ENCODE assay signal across 27 cellular contexts in genomic region chr19:8678244-8678807, GRCh38. TPM values are rescaled to one million over a fixed set of nuclear protein-coding genes. Genes with fewer than 3 reads are reported as not detected.
DNase-seq lines count a peak whose midpoint lies in the region; ATAC-seq, FAIRE-seq and TF ChIP-seq lines count a peak whose summit lies in the region.
"Had no signal": no experiment of that assay in that cellular context is flagged by ENCODE, and none has a peak within 500 bp of the region (broad histone marks: within the 10 kb centered on the region; RNA-seq: fewer than 3 reads in every experiment).

No MANE protein-coding gene starts in this region.

- no peak overlapping the region for H2BK20ac ChIP-seq in H1 (ENCODE audit: low read length)

- intact Hi-C loops in HepG2 (cut with micrococcal nuclease; ENCODE audit: unreplicated experiment) (no loop called here), right lobe of liver (cut with DNase I) (no loop called here)
- intact Hi-C loops in activated CD4-positive, alpha-beta T cell treated with anti-CD3 and anti-CD28 coated beads for 36 hours (cut with DNase I, micrococcal nuclease) = no loop called here

- peaks cover 14% of the 10 kb centered on the region for H3K4me1 Mint-ChIP-seq in activated CD4-positive, alpha-beta T cell treated with anti-CD3 and anti-CD28 coated beads for 36 hours
- H3K4me1 Mint-ChIP-seq: H9 had no signal

- peaks cover 9% of the 10 kb centered on the region; the same call in 1 of the 2 replicates for H3K23me2 ChIP-seq in H1 (ENCODE audit: low read depth, low read length)

- H4K8ac ChIP-seq in H1 (ENCODE audit: extremely low read depth, insufficient read depth, low read length) = no peak overlapping the region

- no peak for TF ChIP-seq POLR2A in HepG2 (IDR thresholded peaks at IDR 0.05; ENCODE audit: insufficient read depth in 1 of 2, low read depth in 2 of 2, low read length in 2 of 2)
- no peak for TF ChIP-seq POLR2A in right lobe of liver (IDR thresholded peaks at IDR 0.05)
- no peak for TF ChIP-seq POLR2A in H1 (IDR thresholded peaks at IDR 0.05; ENCODE audit: control extremely low read depth in 1 of 2, low read depth in 2 of 2, low read length in 2 of 2)

- H2BK5ac ChIP-seq in H1 (ENCODE audit: low read depth, low read length) = no peak overlapping the region

- no peak overlapping the region for H3K27ac Mint-ChIP-seq in activated CD4-positive, alpha-beta T cell treated with anti-CD3 and anti-CD28 coated beads for 36 hours
- H3K27ac Mint-ChIP-seq: CD14-positive monocyte; CD4-positive, alpha-beta T cell; H9 had no signal

- H3K4me3 ChIP-seq in HepG2 (replicated peaks in 1 of 3; ENCODE audit: insufficient read depth in 1 of 3, low read depth in 2 of 3, low read length in 3 of 3) (no peak overlapping the region), right lobe of liver (no peak overlapping the region), H1 (ENCODE audit: extremely low read depth in 1 of 4, insufficient read depth in 2 of 4, low read depth in 3 of 4, low read length in 4 of 4) (no peak overlapping the region)
- H3K4me3 ChIP-seq: A549; BLaER1 treated with 17β-estradiol and CSF1 and Interleukin-3, amounts not matched to agents 10 nM and 100 nM; GM12878; GM23248 had no signal

- H3K9me3 Mint-ChIP-seq in activated CD4-positive, alpha-beta T cell treated with anti-CD3 and anti-CD28 coated beads for 36 hours (ENCODE audit: low read depth) = peaks cover 4% of the 10 kb centered on the region
- H3K9me3 Mint-ChIP-seq: CD4-positive, alpha-beta T cell had no signal

- no peak overlapping the region for H4K5ac ChIP-seq in H1 (ENCODE audit: insufficient read length, low read depth, low read length)

- no peak overlapping the region for H3K4me3 Mint-ChIP-seq in activated CD4-positive, alpha-beta T cell treated with anti-CD3 and anti-CD28 coated beads for 36 hours
- H3K4me3 Mint-ChIP-seq: CD4-positive, alpha-beta T cell; CD8-positive, alpha-beta memory T cell; H9 had no signal

- no peak overlapping the region for H3K18ac ChIP-seq in H1 (ENCODE audit: extremely low read depth, low read length)

- no peak for TF ChIP-seq RAD21 in HepG2 (CRISPR knock-in tag; IDR thresholded peaks at IDR 0.05)
- TF ChIP-seq RAD21 in H1 (IDR thresholded peaks at IDR 0.05 in 1 of 2, conservative IDR thresholded peaks at IDR 0.05 in 1 of 2; ENCODE audit: low read depth in 2 of 2, low read length in 2 of 2) = no peak

- H2BK12ac ChIP-seq in H1 (ENCODE audit: low read depth, low read length) = no peak overlapping the region

- H3K27me3 Mint-ChIP-seq in activated CD4-positive, alpha-beta T cell treated with anti-CD3 and anti-CD28 coated beads for 36 hours = peaks cover 2% of the 10 kb centered on the region
- H3K27me3 Mint-ChIP-seq: CD4-positive, alpha-beta T cell had no signal

- no TSS peak for BruUV-seq in HepG2 (replicated peaks; lab: Mats Ljungman, UMichigan)

- H3K9ac ChIP-seq in HepG2 (ENCODE audit: insufficient read depth, low read depth, low read length) = no peak overlapping the region
- H3K9ac ChIP-seq in H1 (replicated peaks in 1 of 4; ENCODE audit: extremely low read depth in 1 of 4, low read depth in 3 of 4, low read length in 3 of 4) = no peak overlapping the region
- H3K9ac ChIP-seq: BLaER1 treated with 17β-estradiol and CSF1 and Interleukin-3, amounts not matched to agents 10 nM and 100 nM; GM23248 had no signal

- H3K4ac ChIP-seq in H1 (replicated peaks; ENCODE audit: insufficient read length, low read depth, low read length) = no peak overlapping the region

- CTCF ChIA-PET in HepG2 (lab: Yijun Ruan, JAX; ENCODE audit: low intra/inter-chr PET ratio, low total read pairs) (no interaction called here), HEK293T (lab: Yijun Ruan, JAX) (no interaction called here), H1 (lab: Charles Lee; ENCODE audit: partially characterized antibody) (no interaction called here)
- CTCF ChIA-PET in activated CD4-positive, alpha-beta T cell treated with anti-CD3 and anti-CD28 coated beads for 36 hours (lab: Charles Lee) = no interaction called here

- H3K4me1 ChIP-seq in HepG2 (ENCODE audit: insufficient read depth, low read length) = no peaks in the 10 kb centered on the region
- H3K4me1 ChIP-seq in right lobe of liver = no peaks in the 10 kb centered on the region
- no peaks in the 10 kb centered on the region for H3K4me1 ChIP-seq in H1 (replicated peaks in 1 of 4; ENCODE audit: control insufficient read depth in 3 of 4, insufficient read depth in 4 of 4, low read length in 3 of 4)
- H3K4me1 ChIP-seq: A549, BE2C had no signal

- H3K36me3 ChIP-seq in HepG2 (replicated peaks in 1 of 2; ENCODE audit: control insufficient read depth in 1 of 2, insufficient read depth in 2 of 2, low read length in 2 of 2) (no peaks in the 10 kb centered on the region), right lobe of liver (no peaks in the 10 kb centered on the region), H1 (ENCODE audit: control insufficient read depth in 2 of 4, insufficient read depth in 4 of 4, low read length in 3 of 4) (no peaks in the 10 kb centered on the region)
- H3K36me3 ChIP-seq: BE2C; BLaER1 treated with 17β-estradiol and CSF1 and Interleukin-3, amounts not matched to agents 10 nM and 100 nM had no signal

- in situ Hi-C loops in HepG2 (cut with HindIII; ENCODE audit: extremely low pct_ligation_motif_present, low pct_unique_long_range_greater_than_20kb) = no loop called here

- H2BK120ac ChIP-seq in H1 (replicated peaks; ENCODE audit: low read depth, low read length) = no peak overlapping the region

- no peaks in the 10 kb centered on the region for H3K79me1 ChIP-seq in H1 (ENCODE audit: low read depth, low read length)

- POLR2A ChIA-PET in HepG2 (lab: Yijun Ruan, JAX) = no interaction called here
- POLR2A ChIA-PET in HEK293T (lab: Yijun Ruan, JAX) = no interaction called here
- POLR2A ChIA-PET in H1 (lab: Charles Lee; ENCODE audit: partially characterized antibody) = no interaction called here
- POLR2A ChIA-PET in activated CD4-positive, alpha-beta T cell treated with anti-CD3 and anti-CD28 coated beads for 36 hours (lab: Charles Lee) = no interaction called here

- H3K36me3 Mint-ChIP-seq in activated CD4-positive, alpha-beta T cell treated with anti-CD3 and anti-CD28 coated beads for 36 hours (ENCODE audit: low read depth) = no peaks in the 10 kb centered on the region
- H3K36me3 Mint-ChIP-seq: CD14-positive monocyte had no signal

- H2AFZ ChIP-seq in HepG2 (ENCODE audit: low read length) (no peak overlapping the region), H1 (ENCODE audit: low read length) (no peak overlapping the region)
- H2AFZ ChIP-seq: GM23248 had no signal

- H3K9me3 ChIP-seq in HepG2 (ENCODE audit: low read length) = peaks cover 7% of the 10 kb centered on the region; the same call in 1 of the 2 replicates
- H3K9me3 ChIP-seq in right lobe of liver = no peaks in the 10 kb centered on the region
- peaks cover 23 to 25% of the 10 kb centered on the region in 2 experiments; a peak in 3 of 4 replicates for H3K9me3 ChIP-seq in H1 (ENCODE audit: insufficient read depth in 2 of 2, low read depth in 1 of 2, low read length in 1 of 2)
- H3K9me3 ChIP-seq: BE2C had no signal

- no peak overlapping the region for H2AK5ac ChIP-seq in H1 (ENCODE audit: low read depth, low read length)

- no peak overlapping the region for H4K91ac ChIP-seq in H1 (replicated peaks; ENCODE audit: insufficient read length, low read length)

- no peak overlapping the region for H3K23ac ChIP-seq in H1 (ENCODE audit: insufficient read length)

- no peaks in the 10 kb centered on the region for H3K79me2 ChIP-seq in HepG2 (ENCODE audit: insufficient read depth, low read length)
- H3K79me2 ChIP-seq in H1 (ENCODE audit: control insufficient read depth in 1 of 2, insufficient read depth in 2 of 2, low read length in 2 of 2) = no peaks in the 10 kb centered on the region

- H2BK15ac ChIP-seq in H1 (ENCODE audit: low read length) = no peak overlapping the region

- TF ChIP-seq CTCF in HepG2 (CRISPR knock-in tag; IDR thresholded peaks at IDR 0.05) (no peak), right lobe of liver (IDR thresholded peaks at IDR 0.05) (no peak), H1 (IDR thresholded peaks at IDR 0.05; ENCODE audit: control extremely low read depth in 1 of 3, insufficient read depth in 1 of 3, low read depth in 1 of 3, low read length in 3 of 3) (no peak)

- FAIRE-seq in HepG2 (lab: Jason Lieb, UNC) (no peak), H1 (lab: Jason Lieb, UNC) (no peak)
- FAIRE-seq: A549, D721Med, GM12878, GM19239 had no signal

- H3K27ac ChIP-seq in HepG2 (ENCODE audit: extremely low read length, insufficient read depth, low read length) (no peak overlapping the region), right lobe of liver (no peak overlapping the region), H1 (ENCODE audit: low read depth, low read length) (no peak overlapping the region)
- H3K27ac ChIP-seq: A549; BLaER1 treated with 17β-estradiol and CSF1 and Interleukin-3, amounts not matched to agents 10 nM and 100 nM; GM23248 had no signal

- no peak overlapping the region for H3K14ac ChIP-seq in H1 (ENCODE audit: insufficient read length)

- H4K20me1 ChIP-seq in HepG2 (ENCODE audit: insufficient read depth, low read length) = no peaks in the 10 kb centered on the region
- no peaks in the 10 kb centered on the region for H4K20me1 ChIP-seq in H1 (replicated peaks in 1 of 2; ENCODE audit: control insufficient read depth in 1 of 2, insufficient read depth in 2 of 2, low read length in 2 of 2)
- H4K20me1 ChIP-seq: BLaER1 treated with 17β-estradiol and CSF1 and Interleukin-3, amounts not matched to agents 10 nM and 100 nM had no signal

- DNase-seq in HepG2 (ENCODE audit: low spot score) (no peak), right lobe of liver (no peak), HEK293T (ENCODE audit: extremely low spot score) (no peak), H1 (ENCODE audit: low read depth in 1 of 2, low spot score in 2 of 2) (no peak), NCI-H526 treated with DMSO at 0.1 percent for 48 hours (lab: John Stamatoyannopoulos, UW) (no peak)
- DNase-seq in activated CD4-positive, alpha-beta T cell treated with anti-CD3 and anti-CD28 coated beads for 36 hours = no peak
- DNase-seq: 8988T; ACHN; AML-193; BE2C; CD4-positive, alpha-beta T cell; CD8-positive, alpha-beta memory T cell; DMS 273 treated with DMSO at 0.1 percent for 48 hours; DMS79; EL; GDM1; GM23248; H9 had no signal

- TF ChIP-seq EP300 in HepG2 (IDR thresholded peaks at IDR 0.05; ENCODE audit: low read depth in 2 of 2, low read length in 2 of 2) (no peak), HepG2 (CRISPR knock-in tag; IDR thresholded peaks at IDR 0.05; ENCODE audit: borderline replicate concordance) (no peak), H1 (IDR thresholded peaks at IDR 0.05; ENCODE audit: borderline replicate concordance in 1 of 2, low read depth in 2 of 2, low read length in 2 of 2) (no peak)

- no peak overlapping the region for H3K4me2 ChIP-seq in HepG2 (ENCODE audit: low read depth, low read length)
- H3K4me2 ChIP-seq in H1 (ENCODE audit: insufficient read depth in 1 of 2, low read depth in 2 of 2, low read length in 2 of 2) = no peak overlapping the region
- H3K4me2 ChIP-seq: A549; BLaER1 treated with 17β-estradiol and CSF1 and Interleukin-3, amounts not matched to agents 10 nM and 100 nM had no signal

- peak overlapping the region; percentile 48 for H3K56ac ChIP-seq in H1 (replicated peaks; ENCODE audit: insufficient read length, low read depth, low read length)

- ATAC-seq in HepG2 (no peak), right lobe of liver (no peak), HG02840 (IDR thresholded peaks at IDR 0.05; ENCODE audit: low FRiP score, unreplicated experiment) (no peak)
- no peak for ATAC-seq in activated CD4-positive, alpha-beta T cell treated with anti-CD3 and anti-CD28 coated beads for 36 hours
- ATAC-seq: A549, GM12878, HCT116 had no signal

- H3K27me3 ChIP-seq in HepG2 (ENCODE audit: control insufficient read depth in 1 of 2, insufficient read depth in 2 of 2, low read length in 2 of 2) (no peaks in the 10 kb centered on the region), right lobe of liver (no peaks in the 10 kb centered on the region), H1 (replicated peaks in 1 of 4; ENCODE audit: control insufficient read depth in 3 of 4, extremely low read depth in 1 of 4, insufficient read depth in 3 of 4, low read length in 3 of 4) (no peaks in the 10 kb centered on the region)
- H3K27me3 ChIP-seq: BE2C; BLaER1 treated with 17β-estradiol and CSF1 and Interleukin-3, amounts not matched to agents 10 nM and 100 nM had no signal

RNA-seq across cellular contexts. Expression of gene ACTL9, which starts 20.3 kb away (rescaled TPM):
- total RNA-seq in HepG2 (2016; rRNA removed; fragmentation: Illumina TruSeq; extraction: Trizol) (not detected in 2 replicates), right lobe of liver (not detected)
- not detected in 2 replicates for total RNA-seq in HepG2 (2016; cell fraction: cytosol; rRNA removed; fragmentation: Illumina TruSeq; extraction: Trizol; ENCODE audit: low read depth)
- total RNA-seq in HepG2 (2016; cell fraction: insoluble cytoplasmic fraction; rRNA removed; fragmentation: Illumina TruSeq; extraction: Trizol) = not detected in 2 replicates
- not detected in 2 replicates for total RNA-seq in HepG2 (2016; cell fraction: membrane; rRNA removed; fragmentation: Illumina TruSeq; extraction: Trizol)
- not detected in 2 replicates for total RNA-seq in HepG2 (2016; cell fraction: nucleus; rRNA removed; fragmentation: Illumina TruSeq; extraction: Trizol)
- polyA plus RNA-seq in HepG2 (2011; rRNA removed) (not detected in 2 replicates), H1 (2011; rRNA removed) (not detected in 2 replicates)
- not detected in 2 replicates for polyA plus RNA-seq in HepG2 (2011; cell fraction: cytosol; rRNA removed)
- polyA plus RNA-seq in HepG2 (2011; cell fraction: nucleus; rRNA removed) = not detected in 2 replicates
- polyA plus RNA-seq in HepG2 (2012) = not detected in 2 replicates
- polyA plus RNA-seq in HepG2 (2016; cell fraction: cytosol; fragmentation: Illumina TruSeq; extraction: Trizol; ENCODE audit: low read depth) = not detected in 2 replicates
- polyA plus RNA-seq in HepG2 (2016; cell fraction: insoluble cytoplasmic fraction; fragmentation: Illumina TruSeq; extraction: Trizol; ENCODE audit: low read depth) = not detected in 2 replicates
- polyA plus RNA-seq in HepG2 (2016; cell fraction: membrane; fragmentation: Illumina TruSeq; extraction: Trizol; ENCODE audit: low read depth) = not detected in 2 replicates
- polyA plus RNA-seq in HepG2 (2016; cell fraction: nucleus; fragmentation: Illumina TruSeq; extraction: Trizol; ENCODE audit: insufficient read depth, low read depth) = not detected in 2 replicates
- not detected in 2 replicates for polyA minus RNA-seq in HepG2 (2011; rRNA and poly(A)+ RNA removed; ENCODE audit: low replicate concordance)
- not detected in 2 replicates for polyA minus RNA-seq in HepG2 (2011; cell fraction: cytosol; rRNA and poly(A)+ RNA removed)
- polyA minus RNA-seq in HepG2 (2011; cell fraction: nucleus; rRNA and poly(A)+ RNA removed) = not detected in 2 replicates
- not detected in 2 replicates for total RNA-seq in H1 (2021; fragmentation: NEBNext Ultra II Directional; extraction: Animal tissue kit (Norgen Biotek cat#: 25700))
- polyA plus RNA-seq in H1 (2011; cell fraction: cytosol; rRNA removed) = not detected
- polyA plus RNA-seq in H1 (2011; cell fraction: nucleus; rRNA removed) = not detected
- polyA plus RNA-seq in H1 (2012, experiment 1 of 2) = not detected in 4 replicates
- not detected for polyA plus RNA-seq in H1 (2012, experiment 2 of 2)
- not detected for polyA plus RNA-seq in H1 (2013, experiment 1 of 2)
- not detected for polyA plus RNA-seq in H1 (2013, experiment 2 of 2)
- polyA minus RNA-seq in H1 (2011; rRNA and poly(A)+ RNA removed) = not detected in 2 replicates
- not detected for polyA minus RNA-seq in H1 (2011; cell fraction: cytosol; rRNA and poly(A)+ RNA removed)
- polyA minus RNA-seq in H1 (2011; cell fraction: nucleus; rRNA and poly(A)+ RNA removed) = not detected
- total RNA-seq in activated CD4-positive, alpha-beta T cell treated with anti-CD3 and anti-CD28 coated beads for 36 hours = not detected
- total RNA-seq: CD4-positive, alpha-beta T cell; CD8-positive, alpha-beta memory T cell; GM12878; GM23248; H4; H9 had no signal
- polyA plus RNA-seq: A549; CD14-positive monocyte; CD8-positive, alpha-beta memory T cell; GM12878; GM23248 had no signal

RNA-seq across cellular contexts. Expression of gene OR2Z1, which starts 43.1 kb away (rescaled TPM):
- total RNA-seq in HepG2 (2016; rRNA removed; fragmentation: Illumina TruSeq; extraction: Trizol) (not detected in 2 replicates), right lobe of liver (not detected)
- not detected in 2 replicates for total RNA-seq in HepG2 (2016; cell fraction: cytosol; rRNA removed; fragmentation: Illumina TruSeq; extraction: Trizol; ENCODE audit: low read depth)
- not detected in 2 replicates for total RNA-seq in HepG2 (2016; cell fraction: insoluble cytoplasmic fraction; rRNA removed; fragmentation: Illumina TruSeq; extraction: Trizol)
- total RNA-seq in HepG2 (2016; cell fraction: membrane; rRNA removed; fragmentation: Illumina TruSeq; extraction: Trizol) = not detected in 2 replicates
- total RNA-seq in HepG2 (2016; cell fraction: nucleus; rRNA removed; fragmentation: Illumina TruSeq; extraction: Trizol) = not detected in 2 replicates
- polyA plus RNA-seq in HepG2 (2011; rRNA removed) (not detected in 2 replicates), H1 (2011; rRNA removed) (not detected in 2 replicates)
- polyA plus RNA-seq in HepG2 (2011; cell fraction: cytosol; rRNA removed) = not detected in 2 replicates
- not detected in 2 replicates for polyA plus RNA-seq in HepG2 (2011; cell fraction: nucleus; rRNA removed)
- polyA plus RNA-seq in HepG2 (2012) = not detected in 2 replicates
- not detected in 2 replicates for polyA plus RNA-seq in HepG2 (2016; cell fraction: cytosol; fragmentation: Illumina TruSeq; extraction: Trizol; ENCODE audit: low read depth)
- polyA plus RNA-seq in HepG2 (2016; cell fraction: insoluble cytoplasmic fraction; fragmentation: Illumina TruSeq; extraction: Trizol; ENCODE audit: low read depth) = not detected in 2 replicates
- not detected in 2 replicates for polyA plus RNA-seq in HepG2 (2016; cell fraction: membrane; fragmentation: Illumina TruSeq; extraction: Trizol; ENCODE audit: low read depth)
- polyA plus RNA-seq in HepG2 (2016; cell fraction: nucleus; fragmentation: Illumina TruSeq; extraction: Trizol; ENCODE audit: insufficient read depth, low read depth) = not detected in 2 replicates
- not detected in 2 replicates for polyA minus RNA-seq in HepG2 (2011; rRNA and poly(A)+ RNA removed; ENCODE audit: low replicate concordance)
- not detected in 2 replicates for polyA minus RNA-seq in HepG2 (2011; cell fraction: cytosol; rRNA and poly(A)+ RNA removed)
- not detected in 2 replicates for polyA minus RNA-seq in HepG2 (2011; cell fraction: nucleus; rRNA and poly(A)+ RNA removed)
- not detected in 2 replicates for total RNA-seq in H1 (2021; fragmentation: NEBNext Ultra II Directional; extraction: Animal tissue kit (Norgen Biotek cat#: 25700))
- not detected for polyA plus RNA-seq in H1 (2011; cell fraction: cytosol; rRNA removed)
- not detected for polyA plus RNA-seq in H1 (2011; cell fraction: nucleus; rRNA removed)
- polyA plus RNA-seq in H1 (2012, experiment 1 of 2) = not detected in 4 replicates
- not detected for polyA plus RNA-seq in H1 (2012, experiment 2 of 2)
- polyA plus RNA-seq in H1 (2013, experiment 1 of 2) = not detected
- polyA plus RNA-seq in H1 (2013, experiment 2 of 2) = not detected
- polyA minus RNA-seq in H1 (2011; rRNA and poly(A)+ RNA removed) = not detected in 2 replicates
- polyA minus RNA-seq in H1 (2011; cell fraction: cytosol; rRNA and poly(A)+ RNA removed) = not detected
- polyA minus RNA-seq in H1 (2011; cell fraction: nucleus; rRNA and poly(A)+ RNA removed) = not detected
- not detected for total RNA-seq in activated CD4-positive, alpha-beta T cell treated with anti-CD3 and anti-CD28 coated beads for 36 hours
- total RNA-seq: CD4-positive, alpha-beta T cell; CD8-positive, alpha-beta memory T cell; GM12878; GM23248; H4; H9 had no signal
- polyA plus RNA-seq: A549; CD14-positive monocyte; CD8-positive, alpha-beta memory T cell; GM12878; GM23248 had no signal

RNA-seq across cellular contexts. Expression of gene NFILZ, which starts 47.9 kb away (rescaled TPM):
- total RNA-seq in HepG2 (2016; rRNA removed; fragmentation: Illumina TruSeq; extraction: Trizol) (not detected in 2 replicates), right lobe of liver (not detected)
- not detected in 2 replicates for total RNA-seq in HepG2 (2016; cell fraction: cytosol; rRNA removed; fragmentation: Illumina TruSeq; extraction: Trizol; ENCODE audit: low read depth)
- not detected in 2 replicates for total RNA-seq in HepG2 (2016; cell fraction: insoluble cytoplasmic fraction; rRNA removed; fragmentation: Illumina TruSeq; extraction: Trizol)
- not detected in 2 replicates for total RNA-seq in HepG2 (2016; cell fraction: membrane; rRNA removed; fragmentation: Illumina TruSeq; extraction: Trizol)
- not detected in 2 replicates for total RNA-seq in HepG2 (2016; cell fraction: nucleus; rRNA removed; fragmentation: Illumina TruSeq; extraction: Trizol)
- polyA plus RNA-seq in HepG2 (2011; rRNA removed) (not detected in 2 replicates), H1 (2011; rRNA removed) (not detected in 2 replicates)
- not detected in 2 replicates for polyA plus RNA-seq in HepG2 (2011; cell fraction: cytosol; rRNA removed)
- polyA plus RNA-seq in HepG2 (2011; cell fraction: nucleus; rRNA removed) = not detected in 2 replicates
- polyA plus RNA-seq in HepG2 (2012) = not detected in 2 replicates
- not detected in 2 replicates for polyA plus RNA-seq in HepG2 (2016; cell fraction: cytosol; fragmentation: Illumina TruSeq; extraction: Trizol; ENCODE audit: low read depth)
- not detected in 2 replicates for polyA plus RNA-seq in HepG2 (2016; cell fraction: insoluble cytoplasmic fraction; fragmentation: Illumina TruSeq; extraction: Trizol; ENCODE audit: low read depth)
- not detected in 2 replicates for polyA plus RNA-seq in HepG2 (2016; cell fraction: membrane; fragmentation: Illumina TruSeq; extraction: Trizol; ENCODE audit: low read depth)
- not detected in 2 replicates for polyA plus RNA-seq in HepG2 (2016; cell fraction: nucleus; fragmentation: Illumina TruSeq; extraction: Trizol; ENCODE audit: insufficient read depth, low read depth)
- polyA minus RNA-seq in HepG2 (2011; rRNA and poly(A)+ RNA removed; ENCODE audit: low replicate concordance) = not detected in 2 replicates
- not detected in 2 replicates for polyA minus RNA-seq in HepG2 (2011; cell fraction: cytosol; rRNA and poly(A)+ RNA removed)
- polyA minus RNA-seq in HepG2 (2011; cell fraction: nucleus; rRNA and poly(A)+ RNA removed) = not detected in 2 replicates
- total RNA-seq in H1 (2021; fragmentation: NEBNext Ultra II Directional; extraction: Animal tissue kit (Norgen Biotek cat#: 25700)) = not detected in 2 replicates
- not detected for polyA plus RNA-seq in H1 (2011; cell fraction: cytosol; rRNA removed)
- not detected for polyA plus RNA-seq in H1 (2011; cell fraction: nucleus; rRNA removed)
- polyA plus RNA-seq in H1 (2012, experiment 1 of 2) = not detected in 4 replicates
- not detected for polyA plus RNA-seq in H1 (2012, experiment 2 of 2)
- polyA plus RNA-seq in H1 (2013, experiment 1 of 2) = not detected
- polyA plus RNA-seq in H1 (2013, experiment 2 of 2) = not detected
- polyA minus RNA-seq in H1 (2011; rRNA and poly(A)+ RNA removed) = not detected in 2 replicates
- polyA minus RNA-seq in H1 (2011; cell fraction: cytosol; rRNA and poly(A)+ RNA removed) = not detected
- not detected for polyA minus RNA-seq in H1 (2011; cell fraction: nucleus; rRNA and poly(A)+ RNA removed)
- total RNA-seq in activated CD4-positive, alpha-beta T cell treated with anti-CD3 and anti-CD28 coated beads for 36 hours = not detected
- total RNA-seq: CD4-positive, alpha-beta T cell; CD8-positive, alpha-beta memory T cell; GM12878; GM23248; H4; H9 had no signal
- polyA plus RNA-seq: A549; CD14-positive monocyte; CD8-positive, alpha-beta memory T cell; GM12878; GM23248 had no signal
